ENCODE assay signal across 24 cellular contexts in the genomic region with DNA sequence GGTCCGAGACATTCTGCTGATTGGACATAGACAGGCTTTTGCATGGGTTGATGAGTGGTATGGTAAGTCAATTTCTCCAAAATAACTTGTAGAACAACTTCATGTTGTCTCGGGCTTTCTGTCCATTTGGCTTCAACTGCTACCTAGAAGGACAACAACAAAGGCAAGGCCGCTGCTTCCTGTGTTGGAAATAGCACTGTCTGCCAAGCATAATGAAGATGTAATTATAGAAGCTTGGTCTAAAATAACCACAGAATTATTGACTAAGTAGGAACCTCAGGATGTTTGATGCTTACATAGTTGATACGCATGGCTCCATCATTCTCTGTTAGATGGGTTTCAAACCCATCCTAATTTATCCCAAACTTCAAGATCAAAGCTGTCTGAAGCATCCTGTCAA.
"Had no signal": no experiment of that assay in that cellular context is flagged by ENCODE, and none has a peak within 500 bp of the region (broad histone marks: within the 10 kb centered on the region; RNA-seq: fewer than 3 reads in every experiment).

No MANE protein-coding gene starts in this region.

- H3K27ac Mint-ChIP-seq: activated CD4-positive, alpha-beta T cell treated with anti-CD3 and anti-CD28 coated beads, Interleukin-2, amount 10 ng/mL, durations not matched to agents 7 days and 5 days; activated CD8-positive, alpha-beta memory T cell treated with anti-CD3 and anti-CD28 coated beads, Interleukin-2, amount 10 ng/mL, durations not matched to agents 7 days and 5 days; activated naive CD8-positive, alpha-beta T cell treated with anti-CD3 and anti-CD28 coated beads, Interleukin-2, amount 10 ng/mL, durations not matched to agents 7 days and 5 days; progenitor cell of endocrine pancreas had no signal

- H3K4me1 Mint-ChIP-seq: activated CD8-positive, alpha-beta memory T cell treated with anti-CD3 and anti-CD28 coated beads, Interleukin-2, amount 10 ng/mL, durations not matched to agents 7 days and 5 days; activated naive CD8-positive, alpha-beta T cell treated with anti-CD3 and anti-CD28 coated beads, Interleukin-2, amount 10 ng/mL, durations not matched to agents 7 days and 5 days had no signal

- H3K4me1 ChIP-seq: breast epithelium, colonic mucosa, testis, uterus had no signal

- H3K36me3 Mint-ChIP-seq: natural killer cell had no signal

- H3K9me3 ChIP-seq: breast epithelium, colonic mucosa, esophagus muscularis mucosa, gastrocnemius medialis, spleen, testis, uterus had no signal

- H3K27me3 ChIP-seq: breast epithelium, colonic mucosa, esophagus muscularis mucosa, gastrocnemius medialis, spleen, testis, uterus had no signal

- H3K4me3 ChIP-seq: breast epithelium, colonic mucosa, esophagus muscularis mucosa, gastrocnemius medialis, spleen, testis, uterus had no signal

- H3K9me3 Mint-ChIP-seq: activated CD4-positive, alpha-beta T cell treated with anti-CD3 and anti-CD28 coated beads, Interleukin-2, amount 10 ng/mL, durations not matched to agents 7 days and 5 days; activated CD8-positive, alpha-beta T cell treated with anti-CD3 and anti-CD28 coated beads for 36 hours; activated naive CD8-positive, alpha-beta T cell treated with anti-CD3 and anti-CD28 coated beads, Interleukin-2, amount 10 ng/mL, durations not matched to agents 7 days and 5 days; natural killer cell had no signal

- H3K27ac ChIP-seq: breast epithelium, colonic mucosa, gastrocnemius medialis, spleen, testis, uterus had no signal

- DNase-seq: activated CD4-positive, alpha-beta T cell treated with anti-CD3 and anti-CD28 coated beads, Interleukin-2, amount 10 ng/mL, durations not matched to agents 7 days and 5 days; activated CD4-positive, CD25-positive, alpha-beta regulatory T cell treated with anti-CD3 and anti-CD28 coated beads, Interleukin-2, amount 50 U/mL, for 72 hours; activated CD8-positive, alpha-beta memory T cell treated with anti-CD3 and anti-CD28 coated beads, Interleukin-2, amount 10 ng/mL, durations not matched to agents 7 days and 5 days; activated CD8-positive, alpha-beta T cell treated with anti-CD3 and anti-CD28 coated beads for 36 hours; activated naive CD4-positive, alpha-beta T cell; activated naive CD8-positive, alpha-beta T cell treated with anti-CD3 and anti-CD28 coated beads, Interleukin-2, amount 10 ng/mL, durations not matched to agents 7 days and 5 days; activated T-cell treated with anti-CD3 and anti-CD28 coated beads for 4 hours; amniotic stem cell; colonic mucosa; gastrocnemius medialis; hippocampal formation; kidney glomerular epithelial cell; midbrain; natural killer cell; retina; spleen; stimulated activated CD4-positive, alpha-beta T cell treated with anti-CD3 and anti-CD28 coated beads, Interleukin-4, amount 100 ng/mL, for 1 hour; stimulated activated naive CD4-positive, alpha-beta T cell; testis; trophoblast cell; uterus had no signal

- H3K27me3 Mint-ChIP-seq: activated CD4-positive, alpha-beta T cell treated with anti-CD3 and anti-CD28 coated beads, Interleukin-2, amount 10 ng/mL, durations not matched to agents 7 days and 5 days; activated CD8-positive, alpha-beta memory T cell treated with anti-CD3 and anti-CD28 coated beads, Interleukin-2, amount 10 ng/mL, durations not matched to agents 7 days and 5 days; activated CD8-positive, alpha-beta T cell treated with anti-CD3 and anti-CD28 coated beads for 36 hours; activated naive CD8-positive, alpha-beta T cell treated with anti-CD3 and anti-CD28 coated beads, Interleukin-2, amount 10 ng/mL, durations not matched to agents 7 days and 5 days; progenitor cell of endocrine pancreas had no signal

- ATAC-seq: activated CD8-positive, alpha-beta memory T cell treated with anti-CD3 and anti-CD28 coated beads, Interleukin-2, amount 10 ng/mL, durations not matched to agents 7 days and 5 days; activated CD8-positive, alpha-beta T cell treated with anti-CD3 and anti-CD28 coated beads for 36 hours; gastrocnemius medialis; natural killer cell had no signal

- H3K36me3 ChIP-seq: breast epithelium, colonic mucosa, gastrocnemius medialis, uterus had no signal

- H3K4me3 Mint-ChIP-seq: activated CD4-positive, alpha-beta T cell treated with anti-CD3 and anti-CD28 coated beads, Interleukin-2, amount 10 ng/mL, durations not matched to agents 7 days and 5 days; activated CD8-positive, alpha-beta memory T cell treated with anti-CD3 and anti-CD28 coated beads, Interleukin-2, amount 10 ng/mL, durations not matched to agents 7 days and 5 days; activated CD8-positive, alpha-beta T cell treated with anti-CD3 and anti-CD28 coated beads for 36 hours; activated naive CD8-positive, alpha-beta T cell treated with anti-CD3 and anti-CD28 coated beads, Interleukin-2, amount 10 ng/mL, durations not matched to agents 7 days and 5 days; natural killer cell had no signal
